Comparison of ENCODE assay signal across 12 cellular contexts in genomic region chr9:16458696-16459420, GRCh38.
DNase-seq lines count a peak whose midpoint lies in the region; ATAC-seq and TF ChIP-seq lines count a peak whose summit lies in the region.
"Had no signal": no experiment of that assay in that cellular context is flagged by ENCODE, and none has a peak within 500 bp of the region (broad histone marks: within the 10 kb centered on the region; RNA-seq: fewer than 3 reads in every experiment).

No MANE protein-coding gene starts in this region.

- no peak overlapping the region for H2BK120ac ChIP-seq in H9 (ENCODE audit: low read depth, low read length, poor library complexity, severe bottlenecking)

- no peaks in the 10 kb centered on the region for H3K9me3 Mint-ChIP-seq in H9

- no peaks in the 10 kb centered on the region for H4K20me1 ChIP-seq in H9 (ENCODE audit: control insufficient read depth, insufficient read depth, insufficient read length)
- H4K20me1 ChIP-seq in PC-3 (ENCODE audit: low read length), result no peaks in the 10 kb centered on the region
- H4K20me1 ChIP-seq in OCI-LY7 (ENCODE audit: insufficient read depth, low read length), result no peaks in the 10 kb centered on the region

- no peaks in the 10 kb centered on the region for H3F3A ChIP-seq in PC-3 (ENCODE audit: low read length, unreplicated experiment)

- H3K27me3 ChIP-seq in GM06990 (replicated peaks; ENCODE audit: control insufficient read depth, insufficient read depth, low read length) (no peaks in the 10 kb centered on the region), H9 (ENCODE audit: insufficient read depth, low read length) (no peaks in the 10 kb centered on the region), PC-3 (ENCODE audit: low read length) (no peaks in the 10 kb centered on the region), iPS-18a (ENCODE audit: control insufficient read depth, insufficient read depth, low read length) (no peaks in the 10 kb centered on the region)

- no TSS peak for BruUV-seq in PC-3 (replicated peaks; lab: Mats Ljungman, UMichigan)
- BruUV-seq in OCI-LY7 (replicated peaks; lab: Mats Ljungman, UMichigan), result no TSS peak

- H3K9me3 ChIP-seq in H9 (ENCODE audit: control insufficient read depth, low read depth, low read length) (no peaks in the 10 kb centered on the region), PC-3 (ENCODE audit: low read length) (no peaks in the 10 kb centered on the region), iPS-18a (ENCODE audit: control insufficient read depth, low read depth, low read length) (no peaks in the 10 kb centered on the region), OCI-LY7 (ENCODE audit: low read length) (no peaks in the 10 kb centered on the region)

- ATAC-seq in PC-3, result peak; percentile 48; the same call in 1 of the 2 replicates
- ATAC-seq: activated CD4-positive, alpha-beta T cell treated with anti-CD3 and anti-CD28 coated beads for 36 hours had no signal

- H3K79me2 ChIP-seq in H9 (ENCODE audit: insufficient read depth, low read length), result no peaks in the 10 kb centered on the region
- H3K79me2 ChIP-seq in PC-3 (ENCODE audit: low read length), result no peaks in the 10 kb centered on the region; the same call in 1 of the 2 replicates
- no peaks in the 10 kb centered on the region for H3K79me2 ChIP-seq in OCI-LY7 (ENCODE audit: insufficient read depth, low read depth, low read length)

- no peak overlapping the region for H3K27ac ChIP-seq in H9 (ENCODE audit: insufficient read length, low read depth, low read length)
- H3K27ac ChIP-seq in PC-3 (ENCODE audit: low read length), result no peak overlapping the region; the same call in 1 of the 2 replicates
- peak overlapping the region; percentile 60 for H3K27ac ChIP-seq in iPS-18a (ENCODE audit: low read length)
- no peak overlapping the region for H3K27ac ChIP-seq in OCI-LY7 (ENCODE audit: low read depth, low read length, poor library complexity, severe bottlenecking)

- intact Hi-C loops in PC-3 (cut with micrococcal nuclease) (no loop called here), OCI-LY7 (cut with micrococcal nuclease; ENCODE audit: unreplicated experiment) (no loop called here), cardiac septum (cut with DNase I) (no loop called here)

- no peaks in the 10 kb centered on the region for H3K23me2 ChIP-seq in H9 (ENCODE audit: insufficient read length, low read depth, low read length, poor library complexity, severe bottlenecking)

- H3K9me2 ChIP-seq in PC-3 (replicated peaks; ENCODE audit: low read length) (no peaks in the 10 kb centered on the region), OCI-LY7 (ENCODE audit: insufficient read depth, low read length) (no peaks in the 10 kb centered on the region)

- WGBS in H9 (ENCODE audit: extremely low coverage, insufficient read length, low lambda C conversion rate), result no CpG with 5 or more reads among the region's 6 CpGs

- H3K4ac ChIP-seq in H9 (ENCODE audit: low read depth, low read length), result no peak overlapping the region

- POLR2A ChIA-PET in PC-3 (lab: Charles Lee; ENCODE audit: unreplicated experiment), result no interaction called here
- POLR2A ChIA-PET in OCI-LY7 (lab: Charles Lee), result no interaction called here

- no peak overlapping the region for H4K5ac ChIP-seq in H9 (ENCODE audit: insufficient read length, low read depth, low read length)

- H3K27me3 Mint-ChIP-seq in H9 (ENCODE audit: low read depth), result no peaks in the 10 kb centered on the region
- H3K27me3 Mint-ChIP-seq: activated CD4-positive, alpha-beta T cell treated with anti-CD3 and anti-CD28 coated beads for 36 hours; CD4-positive, alpha-beta T cell had no signal

- no peak overlapping the region for H4K91ac ChIP-seq in H9 (ENCODE audit: insufficient read length, low read depth, low read length)

- no peak overlapping the region; the same call in 1 of the 2 replicates for H3K14ac ChIP-seq in H9 (ENCODE audit: insufficient read depth, low read length)

- no peak overlapping the region for H2BK20ac ChIP-seq in H9 (ENCODE audit: low read depth, low read length, poor library complexity, severe bottlenecking)

- CTCF ChIA-PET in PC-3 (lab: Charles Lee) (no interaction called here), OCI-LY7 (lab: Charles Lee; ENCODE audit: unreplicated experiment) (no interaction called here)

- no peaks in the 10 kb centered on the region for H3K36me3 Mint-ChIP-seq in H9 (ENCODE audit: insufficient read depth in 1 of 3, low read depth in 3 of 3)

- no peak overlapping the region for H3K18ac ChIP-seq in H9 (ENCODE audit: insufficient read length, low read depth, low read length)

- peak overlapping the region in 2 of 3 experiments; percentile 90 to 93; a peak in 4 of 7 replicates for H3K27ac Mint-ChIP-seq in H9
- H3K27ac Mint-ChIP-seq: activated CD4-positive, alpha-beta T cell treated with anti-CD3 and anti-CD28 coated beads for 36 hours; CD4-positive, alpha-beta T cell had no signal

- H2AFZ ChIP-seq in H9 (ENCODE audit: low read length) (no peak overlapping the region), PC-3 (ENCODE audit: low read length) (0 out of 2 replicates have a peak overlapping the region, but pooled peaks have one; percentile 13), OCI-LY7 (ENCODE audit: low read length) (no peak overlapping the region)

- no peak overlapping the region for H3K56ac ChIP-seq in H9 (ENCODE audit: insufficient read length, low read depth, low read length)

- no peak overlapping the region for H3T11ph ChIP-seq in H9 (ENCODE audit: low read length)

- 0 out of 5 replicates have a peak overlapping the region, but pooled peaks of 1 of the 2 experiments have one; percentile 15 for H3K4me3 Mint-ChIP-seq in H9
- H3K4me3 Mint-ChIP-seq: activated CD4-positive, alpha-beta T cell treated with anti-CD3 and anti-CD28 coated beads for 36 hours; CD4-positive, alpha-beta T cell had no signal

- H2BK5ac ChIP-seq in H9 (ENCODE audit: insufficient read length, low read length), result no peak overlapping the region

- no peak overlapping the region for H2BK12ac ChIP-seq in H9 (ENCODE audit: insufficient read length, low read depth, low read length)

- DNase-seq in GM06990 (ENCODE audit: extremely low read depth, insufficient read length) (peak; percentile 60), H9 (no peak), PC-3 (peak; percentile 35), OCI-LY7 (ENCODE audit: low spot score) (no peak), cardiac septum (ENCODE audit: low spot score) (no peak), NAMALWA (ENCODE audit: low spot score) (no peak)
- no peak for DNase-seq in activated CD4-positive, alpha-beta T cell treated with anti-CD3 and anti-CD28 coated beads for 1 hour
- DNase-seq: activated CD4-positive, alpha-beta T cell treated with anti-CD3 and anti-CD28 coated beads for 36 hours; amygdala; CD4-positive, alpha-beta T cell; hippocampal formation had no signal

- H3K79me1 ChIP-seq in H9 (ENCODE audit: insufficient read depth, low read depth, low read length, poor library complexity, severe bottlenecking), result no peaks in the 10 kb centered on the region

- no peak overlapping the region for H2AK5ac ChIP-seq in H9 (ENCODE audit: insufficient read length, low read length)

- no peak overlapping the region for H3K9ac ChIP-seq in H9 (ENCODE audit: extremely low read depth, insufficient read length, low read length)
- H3K9ac ChIP-seq in PC-3 (ENCODE audit: low read length), result no peak overlapping the region
- peak overlapping the region; percentile 25 for H3K9ac ChIP-seq in iPS-18a (ENCODE audit: low read length)

- H3K4me1 ChIP-seq in H9 (ENCODE audit: insufficient read depth, low read length) (peaks cover 2% of the 10 kb centered on the region; the same call in 1 of the 2 replicates), PC-3 (ENCODE audit: insufficient read depth, low read length) (peaks cover 10% of the 10 kb centered on the region), iPS-18a (ENCODE audit: control insufficient read depth, low read depth, low read length) (peaks cover 26% of the 10 kb centered on the region), OCI-LY7 (ENCODE audit: insufficient read depth, low read length, poor library complexity, severe bottlenecking) (no peaks in the 10 kb centered on the region)

- no peak for TF ChIP-seq CTCF in GM06990 (IDR thresholded peaks at IDR 0.05; ENCODE audit: insufficient read depth, low read length, poor library complexity, severe bottlenecking)
- no peak for TF ChIP-seq CTCF in H9 (conservative IDR thresholded peaks at IDR 0.05)
- no peak for TF ChIP-seq CTCF in PC-3 (conservative IDR thresholded peaks at IDR 0.05; ENCODE audit: low read depth, low read length)
- no peak for TF ChIP-seq CTCF in OCI-LY7 (conservative IDR thresholded peaks at IDR 0.05; ENCODE audit: low read length)

- H3K4me3 ChIP-seq in GM06990 (replicated peaks; ENCODE audit: low read depth, low read length) (no peak overlapping the region), PC-3 (ENCODE audit: low read length) (no peak overlapping the region), iPS-18a (ENCODE audit: low read length) (no peak overlapping the region), OCI-LY7 (ENCODE audit: low read depth, low read length, poor library complexity, severe bottlenecking) (no peak overlapping the region)

- H3K4me1 Mint-ChIP-seq in H9, result peaks cover 51 to 71% of the 10 kb centered on the region in 2 experiments
- H3K4me1 Mint-ChIP-seq: activated CD4-positive, alpha-beta T cell treated with anti-CD3 and anti-CD28 coated beads for 36 hours had no signal

- H3K4me2 ChIP-seq in H9 (ENCODE audit: insufficient read depth, insufficient read length, low read length), result no peak overlapping the region
- no peak overlapping the region for H3K4me2 ChIP-seq in PC-3 (ENCODE audit: low read length)
- H3K4me2 ChIP-seq in OCI-LY7 (ENCODE audit: low read length), result no peak overlapping the region

- H2BK15ac ChIP-seq in H9 (ENCODE audit: low read depth, low read length), result no peak overlapping the region

- H4K8ac ChIP-seq in H9 (replicated peaks; ENCODE audit: insufficient read length, low read depth, low read length), result no peak overlapping the region

- H3K23ac ChIP-seq in H9 (ENCODE audit: insufficient read length, low read depth, low read length), result no peak overlapping the region

- H3K36me3 ChIP-seq in GM06990 (ENCODE audit: control insufficient read depth, insufficient read depth, low read length), result no peaks in the 10 kb centered on the region
- H3K36me3 ChIP-seq in PC-3 (ENCODE audit: low read depth, low read length), result no peaks in the 10 kb centered on the region
- no peaks in the 10 kb centered on the region for H3K36me3 ChIP-seq in iPS-18a (ENCODE audit: control insufficient read depth, low read depth, low read length)
- no peaks in the 10 kb centered on the region for H3K36me3 ChIP-seq in OCI-LY7 (ENCODE audit: insufficient read depth, low read length)

Comparison
In these comparisons a context has a peak if more than half of its experiments do, and no peak if none do; other contexts are left out.
1. DNase-seq: peak in GM06990 (single experiment) and PC-3 (single experiment); none in H9 (single experiment), OCI-LY7 (single experiment), activated CD4-positive, alpha-beta T cell treated with anti-CD3 and anti-CD28 coated beads for 1 hour (single experiment), cardiac septum (single experiment) and NAMALWA (single experiment).